8 cellular contexts compared by ENCODE assay signal in the genomic region with DNA sequence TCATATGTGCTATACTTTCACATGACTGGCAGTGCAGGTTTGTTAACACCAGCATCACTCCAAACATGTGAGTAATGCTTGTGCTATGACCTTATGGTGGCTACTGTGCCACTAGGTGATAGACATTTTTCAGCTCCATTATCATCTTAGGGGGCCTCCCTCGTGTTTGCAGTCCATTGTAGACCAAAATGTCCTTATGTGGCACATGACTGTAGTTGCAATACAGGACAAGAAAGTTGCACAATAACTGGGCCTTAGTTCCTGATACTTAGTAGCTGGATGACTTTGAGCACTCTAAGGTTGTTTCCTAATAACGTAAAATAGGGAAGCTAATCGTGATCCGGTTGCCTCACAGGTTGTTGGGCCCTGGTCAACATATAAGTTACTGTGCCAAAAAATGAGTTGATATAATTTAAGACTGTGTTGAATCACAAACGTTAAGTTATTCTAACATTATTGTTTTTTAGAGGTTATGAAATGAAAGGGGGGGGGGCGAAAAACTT. TPM values are rescaled to one million over a fixed set of nuclear protein-coding genes. Genes with fewer than 3 reads are reported as not detected.
DNase-seq lines count a peak whose midpoint lies in the region; ATAC-seq and TF ChIP-seq lines count a peak whose summit lies in the region.

No MANE protein-coding gene starts in this region.

- H3K4me1 ChIP-seq in heart right ventricle = peaks cover 0 to 54% (median 18%) of the 10 kb centered on the region in 9 donors
- H3K4me1 ChIP-seq in sigmoid colon = peaks cover 0 to 46% (median 40%) of the 10 kb centered on the region in 4 donors

- peaks cover 10% of the 10 kb centered on the region for H3K27me3 Mint-ChIP-seq in activated CD8-positive, alpha-beta T cell treated with anti-CD3 and anti-CD28 coated beads, Interleukin-2, amount 10 ng/mL, durations not matched to agents 7 days and 5 days (ENCODE audit: low read depth)

- TF ChIP-seq POLR2A in sigmoid colon (IDR thresholded peaks at IDR 0.05) = no peak

- H3K4me3 Mint-ChIP-seq in activated CD8-positive, alpha-beta T cell treated with anti-CD3 and anti-CD28 coated beads, Interleukin-2, amount 10 ng/mL, durations not matched to agents 7 days and 5 days = peak overlapping the region; percentile 95

- POLR2A ChIA-PET in activated CD8-positive, alpha-beta T cell treated with anti-CD3 and anti-CD28 coated beads, Interleukin-2, amount 10 ng/mL, durations not matched to agents 7 days and 5 days (lab: Charles Lee) = no interaction called here

- TF ChIP-seq CTCF in AG09309 (IDR thresholded peaks at IDR 0.05; ENCODE audit: control insufficient read depth, insufficient read depth, low read depth, low read length, missing control alignments) (no peak), heart right ventricle (IDR thresholded peaks at IDR 0.05) (no peak), sigmoid colon (IDR thresholded peaks at IDR 0.05) (no peak)

- H3K27ac Mint-ChIP-seq in activated CD8-positive, alpha-beta T cell treated with anti-CD3 and anti-CD28 coated beads, Interleukin-2, amount 10 ng/mL, durations not matched to agents 7 days and 5 days = peak overlapping the region; percentile 77

- H3K36me3 ChIP-seq in heart right ventricle = peaks cover 0 to 12% (median 0%) of the 10 kb centered on the region in 9 donors
- H3K36me3 ChIP-seq in sigmoid colon = no peaks in the 10 kb centered on the region

- H3K27ac ChIP-seq in heart right ventricle = peak overlapping the region; percentile 83 to 98 (median 94)
- peak overlapping the region; percentile 97 to 99 (median 98) for H3K27ac ChIP-seq in sigmoid colon

- H3K4me3 ChIP-seq in AG09309 (ENCODE audit: control insufficient read depth, low read depth, low read length) (no peak overlapping the region), heart right ventricle (peak overlapping the region in 6 of 10 donors; percentile 74 to 99 (median 98)), sigmoid colon (peak overlapping the region in 2 of 4 donors; percentile 94 to 100)

- TF ChIP-seq EP300 in sigmoid colon (IDR thresholded peaks at IDR 0.05) = peak; percentile 7 to 63 (median 46)

- no peak for ATAC-seq in activated CD8-positive, alpha-beta T cell treated with anti-CD3 and anti-CD28 coated beads, Interleukin-2, amount 10 ng/mL, durations not matched to agents 7 days and 5 days
- ATAC-seq in heart right ventricle (peak; percentile 10 to 62 (median 29)), GM21786 (IDR thresholded peaks at IDR 0.05; ENCODE audit: unreplicated experiment) (no peak), GM19452 (IDR thresholded peaks at IDR 0.05; ENCODE audit: unreplicated experiment) (no peak)

- H3K36me3 Mint-ChIP-seq in activated CD8-positive, alpha-beta T cell treated with anti-CD3 and anti-CD28 coated beads, Interleukin-2, amount 10 ng/mL, durations not matched to agents 7 days and 5 days (ENCODE audit: low read depth) = peaks cover 4% of the 10 kb centered on the region

- 19 to 22% methylated on average over 6 of the region's 6 CpGs for WGBS in heart right ventricle, 2 donors
- 12 to 16% methylated on average over 6 of the region's 6 CpGs for WGBS in sigmoid colon, 2 donors

- H3K9me3 Mint-ChIP-seq in activated CD8-positive, alpha-beta T cell treated with anti-CD3 and anti-CD28 coated beads, Interleukin-2, amount 10 ng/mL, durations not matched to agents 7 days and 5 days (ENCODE audit: insufficient read depth) = no peaks in the 10 kb centered on the region

- H3K27me3 ChIP-seq in heart right ventricle (peaks cover 0 to 7% (median 0%) of the 10 kb centered on the region in 7 donors), sigmoid colon (no peaks in the 10 kb centered on the region)

- no peaks in the 10 kb centered on the region for H3K9me3 ChIP-seq in heart right ventricle
- H3K9me3 ChIP-seq in sigmoid colon = no peaks in the 10 kb centered on the region

- CTCF ChIA-PET in activated CD8-positive, alpha-beta T cell treated with anti-CD3 and anti-CD28 coated beads, Interleukin-2, amount 10 ng/mL, durations not matched to agents 7 days and 5 days (lab: Charles Lee) = interaction anchor here (1.1 kb wide), 1 partner anchor 17 kb away, joined by 4 read pairs; no protein-coding TSS in a partner anchor

- intact Hi-C loops in heart right ventricle (cut with DNase I) = loop anchor here in 2 of 10 donors (5.0 to 10.0 kb wide), 2 partner anchors 81 to 113 kb away; partner anchors contain the start of gene RIIAD1 (in 1 of the 2)
- intact Hi-C loops in sigmoid colon (cut with DNase I) = loop anchor here (5.0 kb wide), 1 partner anchor 116 kb away; no protein-coding TSS in a partner anchor

- peak; percentile 31 for DNase-seq in AG09309 (ENCODE audit: low read depth)
- DNase-seq in KG1 (lab: John Stamatoyannopoulos, UW) = peak; percentile 74
- no peak for DNase-seq in activated CD8-positive, alpha-beta T cell treated with anti-CD3 and anti-CD28 coated beads, Interleukin-2, amount 10 ng/mL, durations not matched to agents 7 days and 5 days
- DNase-seq in heart right ventricle = no peak
- DNase-seq in sigmoid colon = peak; percentile 80
- DNase-seq in stimulated activated naive CD4-positive, alpha-beta T cell (lab: John Stamatoyannopoulos, UW) = no peak

- H3K4me1 Mint-ChIP-seq in activated CD8-positive, alpha-beta T cell treated with anti-CD3 and anti-CD28 coated beads, Interleukin-2, amount 10 ng/mL, durations not matched to agents 7 days and 5 days (ENCODE audit: low read depth) = peaks cover 34% of the 10 kb centered on the region

RNA-seq across cellular contexts. Expression of gene SNX27, which starts 0.5 kb away (rescaled TPM):
- 10 to 100 TPM; 24.5 to 26.0 TPM for total RNA-seq in activated CD8-positive, alpha-beta T cell treated with anti-CD3 and anti-CD28 coated beads, Interleukin-2, amount 10 ng/mL, durations not matched to agents 7 days and 5 days
- 10 to 100 TPM; 26.9 to 37.8 (median 33.4) TPM for total RNA-seq in heart right ventricle
- polyA plus RNA-seq in heart right ventricle = 1 to 10 TPM; 6.5 to 7.1 TPM
- total RNA-seq in sigmoid colon = 10 to 100 TPM; 49.0 to 59.0 (median 54.1) TPM
- 10 to 100 TPM in 1 of 3 donors, 1 to 10 TPM in 2; 3.6 to 12.3 (median 7.4) TPM for polyA plus RNA-seq in sigmoid colon

Comparison
In these comparisons a context has a peak if more than half of its experiments do, and no peak if none do; other contexts are left out.
1. DNase-seq: peak in AG09309 (single experiment), KG1 (single experiment) and sigmoid colon (single experiment); none in activated CD8-positive, alpha-beta T cell treated with anti-CD3 and anti-CD28 coated beads, Interleukin-2, amount 10 ng/mL, durations not matched to agents 7 days and 5 days (single experiment), heart right ventricle (0 of 2) and stimulated activated naive CD4-positive, alpha-beta T cell (0 of 6).
2. ATAC-seq: peak in heart right ventricle (8 of 8); none in activated CD8-positive, alpha-beta T cell treated with anti-CD3 and anti-CD28 coated beads, Interleukin-2, amount 10 ng/mL, durations not matched to agents 7 days and 5 days (single experiment), GM21786 (single experiment) and GM19452 (single experiment).